ENCODE assay signal across 19 cellular contexts in genomic region chr16:49465661-49466528, GRCh38.
DNase-seq lines count a peak whose midpoint lies in the region; ATAC-seq, FAIRE-seq and TF ChIP-seq lines count a peak whose summit lies in the region.
"Had no signal": no experiment of that assay in that cellular context is flagged by ENCODE, and none has a peak within 500 bp of the region (broad histone marks: within the 10 kb centered on the region; RNA-seq: fewer than 3 reads in every experiment).

No MANE protein-coding gene starts in this region.

- FAIRE-seq in kidney (lab: Jason Lieb, UNC): no peak

- H3K79me2 ChIP-seq in MM.1S (ENCODE audit: low read length): 0 out of 2 replicates have a peak, but pooled peaks cover 3% of the 10 kb centered on the region

- H3K36me3 ChIP-seq in MM.1S (replicated peaks; ENCODE audit: insufficient read depth, low read length) (no peaks in the 10 kb centered on the region), iPS-18a (ENCODE audit: control insufficient read depth, low read depth, low read length) (no peaks in the 10 kb centered on the region), stomach (no peaks in the 10 kb centered on the region), kidney (ENCODE audit: control insufficient read depth in 1 of 2, insufficient read depth in 2 of 2, low read length in 2 of 2) (no peaks in the 10 kb centered on the region)
- H3K36me3 ChIP-seq: upper lobe of right lung, WERI-Rb-1 had no signal

- WGBS in stomach, 5 donors: 85 to 91% (median 88%) methylated on average over 19 of the region's 19 CpGs

- no peaks in the 10 kb centered on the region for H3K9me3 ChIP-seq in MM.1S (replicated peaks; ENCODE audit: insufficient read depth, low read length)
- H3K9me3 ChIP-seq in iPS-18a (ENCODE audit: control insufficient read depth, low read depth, low read length): no peaks in the 10 kb centered on the region
- no peaks in the 10 kb centered on the region for H3K9me3 ChIP-seq in stomach
- no peaks in the 10 kb centered on the region for H3K9me3 ChIP-seq in kidney (ENCODE audit: control insufficient read depth in 1 of 2, low read length in 2 of 2)
- H3K9me3 ChIP-seq: upper lobe of right lung had no signal

- no peak for TF ChIP-seq POLR2A in stomach (IDR thresholded peaks at IDR 0.05)

- no peak for TF ChIP-seq CTCF in MM.1S (IDR thresholded peaks at IDR 0.05; ENCODE audit: low read length)
- TF ChIP-seq CTCF in stomach (IDR thresholded peaks at IDR 0.05): no peak
- TF ChIP-seq CTCF in kidney (IDR thresholded peaks at IDR 0.05; ENCODE audit: borderline replicate concordance, extremely low read depth, insufficient read depth): no peak

- TF ChIP-seq EP300 in stomach (IDR thresholded peaks at IDR 0.05): no peak

- H3K4me1 ChIP-seq in MM.1S (ENCODE audit: low read length): peaks cover 13% of the 10 kb centered on the region
- H3K4me1 ChIP-seq in iPS-18a (ENCODE audit: control insufficient read depth, low read depth, low read length): peaks cover 3% of the 10 kb centered on the region
- peaks cover 0 to 8% (median 3%) of the 10 kb centered on the region in 4 donors for H3K4me1 ChIP-seq in stomach
- no peaks in the 10 kb centered on the region for H3K4me1 ChIP-seq in kidney (ENCODE audit: control insufficient read depth in 1 of 2, insufficient read depth in 1 of 2, low read depth in 1 of 2, low read length in 2 of 2)
- H3K4me1 ChIP-seq: upper lobe of right lung had no signal

- H3K4me2 ChIP-seq in MM.1S (ENCODE audit: low read depth, low read length): peak overlapping the region; percentile 54; the same call in 1 of the 2 replicates

- H3K27me3 ChIP-seq in MM.1S (replicated peaks; ENCODE audit: insufficient read depth, low read length): no peaks in the 10 kb centered on the region
- H3K27me3 ChIP-seq in iPS-18a (ENCODE audit: control insufficient read depth, insufficient read depth, low read length): peaks cover 22% of the 10 kb centered on the region
- H3K27me3 ChIP-seq in stomach: peaks cover 3 to 48% (median 19%) of the 10 kb centered on the region in 3 donors

- H3K9me2 ChIP-seq in MM.1S (replicated peaks; ENCODE audit: insufficient read depth, low read length): no peaks in the 10 kb centered on the region

- H3K27ac ChIP-seq in MM.1S (ENCODE audit: low read length): no peak overlapping the region
- no peak overlapping the region for H3K27ac ChIP-seq in iPS-18a (ENCODE audit: low read length)
- no peak overlapping the region for H3K27ac ChIP-seq in stomach
- no peak overlapping the region for H3K27ac ChIP-seq in kidney (ENCODE audit: low read depth in 2 of 2, low read length in 2 of 2)
- H3K27ac ChIP-seq: dorsolateral prefrontal cortex, upper lobe of right lung, WERI-Rb-1 had no signal

- intact Hi-C loops in stomach (cut with DNase I; ENCODE audit: low total_unique reads) (no loop called here), kidney (cut with DNase I) (no loop called here)

- no peak overlapping the region for H3K9ac ChIP-seq in MM.1S (ENCODE audit: low read length)
- H3K9ac ChIP-seq in iPS-18a (ENCODE audit: low read length): no peak overlapping the region
- no peak overlapping the region for H3K9ac ChIP-seq in kidney (ENCODE audit: low read length in 2 of 2)

- peak; percentile 17 for DNase-seq in activated T-cell treated with anti-CD3 and anti-CD28 coated beads, Interleukin-2, amount 50 U/mL, for 1 hour
- no peak for DNase-seq in activated T-cell treated with anti-CD3 and anti-CD28 coated beads for 4 hours
- DNase-seq in MM.1S: no peak
- DNase-seq in stomach: peak; percentile 22
- no peak for DNase-seq in pons (ENCODE audit: low spot score)
- no peak for DNase-seq in kidney
- DNase-seq: ACHN; dorsolateral prefrontal cortex; immature natural killer cell; mammary epithelial cell; NCI-H1694; stimulated activated CD4-positive, alpha-beta T cell treated with anti-CD3 and anti-CD28 coated beads, Interleukin-15, amount 100 ng/mL, for 24 hours; stimulated activated naive CD4-positive, alpha-beta T cell treated with Interleukin-2 at 50 U/mL for 16 hours; T-helper 1 cell; upper lobe of right lung; WERI-Rb-1 had no signal

- no peak overlapping the region for H2AFZ ChIP-seq in MM.1S (ENCODE audit: low read length)

- H3K4me3 ChIP-seq in MM.1S (ENCODE audit: low read length) (no peak overlapping the region), iPS-18a (ENCODE audit: low read length) (peak overlapping the region; percentile 62), stomach (no peak overlapping the region), kidney (ENCODE audit: low read length in 2 of 2) (no peak overlapping the region)
- H3K4me3 ChIP-seq: upper lobe of right lung had no signal

- H3F3A ChIP-seq in MM.1S (ENCODE audit: insufficient read depth, low read length): peaks cover 10% of the 10 kb centered on the region; the same call in 1 of the 2 replicates

- no peaks in the 10 kb centered on the region for H4K20me1 ChIP-seq in MM.1S (ENCODE audit: insufficient read depth, low read length)

- ATAC-seq in HG03521 (IDR thresholded peaks at IDR 0.05; ENCODE audit: unreplicated experiment): no peak
- ATAC-seq: esophagus mucosa had no signal

Comparison
In these comparisons a context has a peak if more than half of its experiments do, and no peak if none do; other contexts are left out.
1. DNase-seq: peak in activated T-cell treated with anti-CD3 and anti-CD28 coated beads, Interleukin-2, amount 50 U/mL, for 1 hour (single experiment) and stomach (single experiment); none in activated T-cell treated with anti-CD3 and anti-CD28 coated beads for 4 hours (single experiment), MM.1S (single experiment), pons (single experiment) and kidney (single experiment).